Comparison of ENCODE assay signal across 11 cellular contexts in the genomic region with DNA sequence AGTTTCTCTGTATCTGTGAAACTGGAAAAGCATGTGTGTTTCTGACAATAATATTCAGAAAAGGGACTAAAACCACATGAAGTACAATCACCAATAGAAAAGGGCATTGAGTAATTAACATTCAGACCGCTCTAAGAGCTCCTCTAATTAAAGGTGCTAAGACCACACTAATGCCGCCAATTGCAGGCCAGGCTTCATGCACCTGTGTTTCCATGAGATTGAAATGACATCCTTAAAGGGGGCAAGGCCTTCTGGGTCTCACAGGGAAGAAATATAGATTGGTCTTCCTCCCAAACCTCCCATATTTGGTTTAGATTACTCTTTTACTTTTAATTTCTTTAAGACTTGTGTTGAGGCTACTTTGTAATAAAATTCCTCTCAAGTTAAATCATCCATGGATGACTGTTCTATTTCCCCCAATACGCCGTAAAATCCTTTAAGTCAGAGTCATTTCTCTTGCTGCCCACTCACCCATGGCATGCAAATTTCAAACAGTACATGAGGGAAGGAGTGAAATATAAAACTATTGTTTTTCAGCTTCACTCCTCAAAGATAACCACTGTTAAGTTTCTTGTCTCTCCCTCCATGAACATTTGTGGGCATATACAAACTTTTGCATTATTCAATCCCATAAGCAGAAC.
DNase-seq lines count a peak whose midpoint lies in the region; ATAC-seq and TF ChIP-seq lines count a peak whose summit lies in the region.
"Had no signal": no experiment of that assay in that cellular context is flagged by ENCODE, and none has a peak within 500 bp of the region (broad histone marks: within the 10 kb centered on the region; RNA-seq: fewer than 3 reads in every experiment).

No MANE protein-coding gene starts in this region.

- no peak overlapping the region for H3K4me3 Mint-ChIP-seq in glutamatergic neuron (ENCODE audit: unreplicated experiment)
- H3K4me3 Mint-ChIP-seq in activated T-helper 17 cell treated with anti-CD3 and anti-CD28 coated beads, Interleukin-2, amount 50 U/mL, for 72 hours: no peak overlapping the region

- no peak for ATAC-seq in GM18520 (IDR thresholded peaks at IDR 0.05; ENCODE audit: unreplicated experiment)
- ATAC-seq in activated T-helper 17 cell treated with anti-CD3 and anti-CD28 coated beads, Interleukin-2, amount 50 U/mL, for 72 hours (replicated peaks): no peak

- no peaks in the 10 kb centered on the region for H3K27me3 Mint-ChIP-seq in glutamatergic neuron (ENCODE audit: unreplicated experiment)
- no peaks in the 10 kb centered on the region for H3K27me3 Mint-ChIP-seq in activated T-helper 17 cell treated with anti-CD3 and anti-CD28 coated beads, Interleukin-2, amount 50 U/mL, for 72 hours

- H3K4me3 ChIP-seq in GM12864 (ENCODE audit: low read depth, low read length): no peak overlapping the region
- H3K4me3 ChIP-seq in Karpas-422 (ENCODE audit: low read length): peak overlapping the region; percentile 28
- H3K4me3 ChIP-seq in fibroblast of villous mesenchyme (ENCODE audit: low read depth, low read length): no peak overlapping the region
- H3K4me3 ChIP-seq: coronary artery, vagina had no signal

- H3K4me1 Mint-ChIP-seq in glutamatergic neuron (ENCODE audit: low read depth, unreplicated experiment): peaks cover 5% of the 10 kb centered on the region
- peaks cover 5% of the 10 kb centered on the region for H3K4me1 Mint-ChIP-seq in activated T-helper 17 cell treated with anti-CD3 and anti-CD28 coated beads, Interleukin-2, amount 50 U/mL, for 72 hours

- peak overlapping the region; percentile 90 for H3K27ac ChIP-seq in Karpas-422 (ENCODE audit: low read length)
- H3K27ac ChIP-seq: coronary artery, vagina had no signal

- peaks cover 37% of the 10 kb centered on the region for H3K4me1 ChIP-seq in Karpas-422 (ENCODE audit: low read length)

- H3K36me3 ChIP-seq in Karpas-422 (ENCODE audit: insufficient read depth, low read length): no peaks in the 10 kb centered on the region
- H3K36me3 ChIP-seq: vagina had no signal

- no peaks in the 10 kb centered on the region for H3K36me3 Mint-ChIP-seq in glutamatergic neuron (ENCODE audit: unreplicated experiment)
- H3K36me3 Mint-ChIP-seq in activated T-helper 17 cell treated with anti-CD3 and anti-CD28 coated beads, Interleukin-2, amount 50 U/mL, for 72 hours (ENCODE audit: low read depth): peaks cover 50% of the 10 kb centered on the region

- no peaks in the 10 kb centered on the region for H3K27me3 ChIP-seq in Karpas-422 (ENCODE audit: low read length)
- H3K27me3 ChIP-seq: vagina had no signal

- no peaks in the 10 kb centered on the region for H3K9me3 Mint-ChIP-seq in glutamatergic neuron (ENCODE audit: unreplicated experiment)
- peaks cover 4% of the 10 kb centered on the region for H3K9me3 Mint-ChIP-seq in activated T-helper 17 cell treated with anti-CD3 and anti-CD28 coated beads, Interleukin-2, amount 50 U/mL, for 72 hours

- H2AFZ ChIP-seq in Karpas-422 (ENCODE audit: low read length): 0 out of 2 replicates have a peak overlapping the region, but pooled peaks have one; percentile 14

- H4K20me1 ChIP-seq in Karpas-422 (ENCODE audit: insufficient read depth, low read depth, low read length): no peaks in the 10 kb centered on the region

- no peak for TF ChIP-seq CTCF in GM12864 (IDR thresholded peaks at IDR 0.05; ENCODE audit: low read depth, low read length, missing control alignments)
- no peak for TF ChIP-seq CTCF in fibroblast of villous mesenchyme (IDR thresholded peaks at IDR 0.05; ENCODE audit: insufficient read depth, low read depth, low read length)
- no peak for TF ChIP-seq CTCF in glutamatergic neuron (IDR thresholded peaks at IDR 0.05; ENCODE audit: partially characterized antibody, unreplicated experiment)

- no peaks in the 10 kb centered on the region for H3K9me2 ChIP-seq in Karpas-422 (replicated peaks; ENCODE audit: insufficient read depth, low read length)

- no peaks in the 10 kb centered on the region for H3K9me3 ChIP-seq in Karpas-422 (ENCODE audit: low read length)
- H3K9me3 ChIP-seq: vagina had no signal

- H3K9ac ChIP-seq in Karpas-422 (ENCODE audit: low read length): peak overlapping the region; percentile 42

- peak overlapping the region; percentile 65 for H3K4me2 ChIP-seq in Karpas-422 (ENCODE audit: low read depth, low read length, poor library complexity, severe bottlenecking)

- no peak overlapping the region for H3K27ac Mint-ChIP-seq in glutamatergic neuron (ENCODE audit: unreplicated experiment)
- no peak overlapping the region for H3K27ac Mint-ChIP-seq in activated T-helper 17 cell treated with anti-CD3 and anti-CD28 coated beads, Interleukin-2, amount 50 U/mL, for 72 hours

- H3K79me2 ChIP-seq in Karpas-422 (ENCODE audit: low read length): 0 out of 2 replicates have a peak, but pooled peaks cover 1% of the 10 kb centered on the region

- DNase-seq in GM12864 (ENCODE audit: low read depth): peak; percentile 1
- peak; percentile 84 for DNase-seq in HCEC 1CT
- peak; percentile 73 for DNase-seq in Karpas-422
- peak; percentile 24 for DNase-seq in fibroblast of villous mesenchyme (ENCODE audit: low read depth)
- no peak for DNase-seq in glutamatergic neuron
- no peak for DNase-seq in CD1c-positive myeloid dendritic cell (ENCODE audit: extremely low spot score)
- DNase-seq: DMS153 had no signal

Comparison
In these comparisons a context has a peak if more than half of its experiments do, and no peak if none do; other contexts are left out.
1. DNase-seq: peak in GM12864 (single experiment), HCEC 1CT (single experiment), Karpas-422 (single experiment) and fibroblast of villous mesenchyme (single experiment); none in glutamatergic neuron (single experiment) and CD1c-positive myeloid dendritic cell (single experiment).